ENCODE assay signal across 7 cellular contexts in the genomic region with DNA sequence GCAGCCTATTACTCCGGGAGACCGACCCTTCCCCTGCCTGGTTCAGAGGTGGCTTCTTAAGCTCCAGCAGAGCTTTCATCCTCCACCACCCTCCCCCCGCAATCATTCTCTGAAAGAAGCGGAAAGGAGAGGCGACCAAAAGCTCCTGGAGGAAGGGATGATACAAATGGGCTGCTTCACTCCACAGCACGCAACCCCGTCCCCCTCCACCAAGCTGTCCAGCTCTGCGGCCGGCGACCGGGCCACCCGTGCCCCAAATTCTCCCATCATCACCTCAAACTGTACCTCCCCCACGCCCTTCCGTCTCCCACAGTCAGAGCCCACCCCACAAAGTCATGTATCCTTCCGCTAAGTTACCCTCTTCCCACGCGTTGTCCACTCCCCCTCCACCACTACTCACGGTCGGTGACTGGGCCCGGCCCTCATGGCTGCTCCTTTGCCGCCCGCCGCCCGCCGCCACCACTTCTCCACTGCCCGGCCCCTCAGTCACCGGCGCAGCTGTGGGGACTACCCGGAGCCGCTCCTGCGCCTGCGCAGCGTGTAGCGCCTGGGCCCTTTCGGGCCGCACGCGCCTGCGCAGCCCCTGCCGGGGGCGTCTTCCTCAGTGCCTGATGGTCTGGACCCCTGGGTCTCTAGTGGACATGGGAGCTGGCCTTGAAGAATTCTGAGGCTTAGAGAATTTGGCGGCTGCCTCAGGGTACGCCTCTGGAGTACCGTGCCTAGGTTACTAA. TPM values are rescaled to one million over a fixed set of nuclear protein-coding genes. Genes with fewer than 3 reads are reported as not detected.
DNase-seq lines count a peak whose midpoint lies in the region; ATAC-seq and TF ChIP-seq lines count a peak whose summit lies in the region.

A gene with protein sequence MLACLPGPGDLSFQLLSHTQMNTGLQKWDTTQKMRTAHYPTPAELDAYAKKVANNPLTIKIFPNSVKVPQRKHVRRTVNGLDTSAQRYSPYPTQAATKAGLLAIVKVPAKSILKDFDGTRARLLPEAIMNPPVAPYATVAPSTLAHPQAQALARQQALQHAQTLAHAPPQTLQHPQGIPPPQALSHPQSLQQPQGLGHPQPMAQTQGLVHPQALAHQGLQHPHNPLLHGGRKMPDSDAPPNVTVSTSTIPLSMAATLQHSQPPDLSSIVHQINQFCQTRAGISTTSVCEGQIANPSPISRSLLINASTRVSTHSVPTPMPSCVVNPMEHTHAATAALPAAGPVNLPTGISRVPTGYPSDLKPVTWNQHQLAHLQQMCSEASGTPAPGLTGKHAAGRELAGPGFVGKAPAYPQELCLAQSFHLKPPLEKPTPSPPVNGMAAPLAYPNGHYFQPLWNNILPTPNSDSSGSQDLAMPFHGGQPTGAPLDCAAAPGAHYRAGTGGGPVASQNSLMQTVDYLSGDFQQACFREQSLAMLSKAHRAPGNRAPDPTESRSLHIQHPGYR (minus strand): TSS at position 509 of the 731 bp plus-strand sequence. CDS start 76,123 bp downstream, outside the sequence.

- H3K4me1 ChIP-seq in skeletal muscle tissue (ENCODE audit: control insufficient read depth in 3 of 3, insufficient read depth in 3 of 3, low read length in 3 of 3) = peaks cover 5 to 16% (median 8%) of the 10 kb centered on the region in 3 donors

- TF ChIP-seq CTCF in VCaP (conservative IDR thresholded peaks at IDR 0.05) = no peak

- H3K4me3 ChIP-seq in iPS-18c (ENCODE audit: insufficient read depth, low read depth, low read length) = peak within 1 kb of the TSS; percentile 98
- peak within 1 kb of the TSS; percentile 91 to 97 (median 95) for H3K4me3 ChIP-seq in skeletal muscle tissue (ENCODE audit: low read length in 3 of 3)

- H3K27ac ChIP-seq in VCaP (peak within 1 kb of the TSS; percentile 86), skeletal muscle tissue (ENCODE audit: low read depth, low read length) (peak within 1 kb of the TSS; percentile 72)

- H3K36me3 ChIP-seq in skeletal muscle tissue (ENCODE audit: control insufficient read depth in 3 of 3, insufficient read depth in 3 of 3, low read length in 3 of 3) = no peaks in the 10 kb centered on the region

- peak within 1 kb of the TSS; percentile 86 to 91 (median 89) for H3K9ac ChIP-seq in skeletal muscle tissue (ENCODE audit: low read depth in 1 of 3, low read length in 3 of 3)

- H3K9me3 ChIP-seq in iPS-18c (ENCODE audit: control insufficient read depth, insufficient read depth, low read length) = no peaks in the 10 kb centered on the region
- H3K9me3 ChIP-seq in skeletal muscle tissue (ENCODE audit: control insufficient read depth in 3 of 3, low read length in 3 of 3) = no peaks in the 10 kb centered on the region

- in situ Hi-C loops in T47D (cut with HindIII; ENCODE audit: low pct_unique_long_range_greater_than_20kb, low sequenced_read_pairs) = no loop called here

- no peaks in the 10 kb centered on the region for H3K27me3 ChIP-seq in skeletal muscle tissue (ENCODE audit: control insufficient read depth in 3 of 3, insufficient read depth in 3 of 3, low read length in 3 of 3)

- DNase-seq in NCI-H2171 treated with DMSO at 0.1 percent for 48 hours (lab: John Stamatoyannopoulos, UW) (peak; percentile 84), T47D (ENCODE audit: low read depth in 1 of 2, low spot score in 1 of 2) (peak; percentile 88 to 98)

- ATAC-seq in GM18517 (IDR thresholded peaks at IDR 0.05; ENCODE audit: unreplicated experiment) (peak; percentile 69), HG03045 (IDR thresholded peaks at IDR 0.05; ENCODE audit: unreplicated experiment) (peak; percentile 88)

RNA-seq across cellular contexts. Expression of the gene that starts here (rescaled TPM):
- 6.3 TPM for total RNA-seq in skeletal muscle tissue

Comparison
In these comparisons a context has a peak if more than half of its experiments do, and no peak if none do; other contexts are left out.
1. Peak in every context shown above with its lines: DNase-seq, ATAC-seq, H3K4me3 ChIP-seq and H3K27ac ChIP-seq.